7 cellular contexts compared by ENCODE assay signal in genomic region chr1:2204384-2205190, GRCh38. TPM values are rescaled to one million over a fixed set of nuclear protein-coding genes. Genes with fewer than 3 reads are reported as not detected.
DNase-seq lines count a peak whose midpoint lies in the region; ATAC-seq and TF ChIP-seq lines count a peak whose summit lies in the region.

No MANE protein-coding gene starts in this region.

- no peak for TF ChIP-seq POLR2A in stomach (IDR thresholded peaks at IDR 0.05)

- intact Hi-C loops in left lung (cut with DNase I) = no loop called here
- intact Hi-C loops in stomach (cut with DNase I; ENCODE audit: low total_unique reads) = loop anchor here (10.0 kb wide), 1 partner anchor 100 kb away; no protein-coding TSS in a partner anchor

- TF ChIP-seq CTCF in coronary artery (IDR thresholded peaks at IDR 0.05) = no peak
- TF ChIP-seq CTCF in left lung (IDR thresholded peaks at IDR 0.05) = no peak
- TF ChIP-seq CTCF in stomach (IDR thresholded peaks at IDR 0.05) = no peak
- no peak for TF ChIP-seq CTCF in WERI-Rb-1 (IDR thresholded peaks at IDR 0.05; ENCODE audit: low read depth, low read length)

- DNase-seq in DMS53 treated with DMSO at 0.1 percent for 48 hours (lab: John Stamatoyannopoulos, UW; ENCODE audit: unreplicated experiment) = peak; percentile 35
- peak; percentile 100 for DNase-seq in H7
- peak; percentile 94 for DNase-seq in coronary artery (ENCODE audit: low spot score)
- peak; percentile 90 to 93 for DNase-seq in left lung
- DNase-seq in stomach = peak; percentile 64
- DNase-seq in WERI-Rb-1 = no peak

- H3K36me3 ChIP-seq in H7 (replicated peaks; ENCODE audit: control insufficient read depth, insufficient read depth, low read length) (no peaks in the 10 kb centered on the region), left lung (no peaks in the 10 kb centered on the region), stomach (no peaks in the 10 kb centered on the region), WERI-Rb-1 (no peaks in the 10 kb centered on the region)

- peaks cover 24 to 66% of the 10 kb centered on the region in 2 donors for H3K4me1 ChIP-seq in left lung
- H3K4me1 ChIP-seq in stomach = peaks cover 66 to 83% (median 78%) of the 10 kb centered on the region in 4 donors

- peak; percentile 62 for ATAC-seq in left lung

- H3K4me3 ChIP-seq in H7 (ENCODE audit: insufficient read depth, low read depth, low read length) (peak overlapping the region; percentile 63), coronary artery (peak overlapping the region; percentile 81), left lung (peak overlapping the region; percentile 33 to 55), stomach (peak overlapping the region; percentile 48 to 57 (median 51)), WERI-Rb-1 (ENCODE audit: low read depth, low read length) (no peak overlapping the region)

- 1 to 5% (median 4%) methylated on average over 20 to 52 of the region's 61 CpGs for WGBS in stomach, 5 donors

- H3K27me3 ChIP-seq in H7 (ENCODE audit: control insufficient read depth, insufficient read depth, low read length) (peaks cover 8% of the 10 kb centered on the region; the same call in 1 of the 2 replicates), left lung (no peaks in the 10 kb centered on the region), stomach (no peaks in the 10 kb centered on the region), WERI-Rb-1 (ENCODE audit: insufficient read depth, low read depth, severe bottlenecking) (no peaks in the 10 kb centered on the region)

- TF ChIP-seq EP300 in stomach (IDR thresholded peaks at IDR 0.05) = no peak

- H3K9me3 ChIP-seq in left lung (no peaks in the 10 kb centered on the region), stomach (no peaks in the 10 kb centered on the region), WERI-Rb-1 (ENCODE audit: severe bottlenecking) (no peaks in the 10 kb centered on the region)

- H3K27ac ChIP-seq in coronary artery (peak overlapping the region; percentile 85 to 99), left lung (peak overlapping the region; percentile 78 to 84), stomach (peak overlapping the region; percentile 85 to 93 (median 91)), WERI-Rb-1 (no peak overlapping the region)

TF ChIP-seq in PFSK-1, 5 proteins besides CTCF, POLR2A, EP300 and RAD21:
- peak; percentile 36; the same call in 1 of the 2 replicates for TF ChIP-seq POLR2AphosphoS5 (IDR thresholded peaks at IDR 0.05; ENCODE audit: low read depth, low read length)
- TF ChIP-seq FOXP2 (optimal IDR thresholded peaks at IDR 0.05; ENCODE audit: borderline replicate concordance, extremely low read depth, extremely low read length, insufficient read depth) = no peak
TF ChIP-seq in PFSK-1: peak in this region for 1.

RNA-seq across cellular contexts. Expression of gene FAAP20, which starts 10.0 kb away (rescaled TPM):
- 60.5 and 69.9 TPM in 2 replicates for total RNA-seq in H7 (2014; rRNA removed; shearing (Covaris generic))
- 99.2 TPM for polyA plus RNA-seq in PFSK-1 (2012; ENCODE audit: insufficient read length, low read depth)
- total RNA-seq in left lung (10 to 100 TPM; 51.6 to 69.7 TPM), stomach (100 to 1,000 TPM in 1 of 5 donors, 10 to 100 TPM in 3, 1 to 10 TPM in 1; 8.2 to 170 (median 25.8) TPM)
- polyA plus RNA-seq in stomach = 100 to 1,000 TPM in 2 of 3 donors, 10 to 100 TPM in 1; 91.3 to 120 (median 101) TPM

RNA-seq across cellular contexts. Expression of gene SKI, which starts 23.5 kb away (rescaled TPM):
- 29.2 and 29.9 TPM in 2 replicates for total RNA-seq in H7 (2014; rRNA removed; shearing (Covaris generic))
- polyA plus RNA-seq in PFSK-1 (2012; ENCODE audit: insufficient read length, low read depth) = 29.4 TPM
- total RNA-seq in left lung = 10 to 100 TPM; 75.8 to 89.0 TPM
- 10 to 100 TPM; 18.7 to 84.0 (median 32.7) TPM for total RNA-seq in stomach
- polyA plus RNA-seq in stomach = 10 to 100 TPM in 2 of 3 donors, 1 to 10 TPM in 1; 7.4 to 14.8 (median 13.9) TPM
